26 cellular contexts compared by ENCODE assay signal in genomic region chr1:224923726-224924125, GRCh38.
"Had no signal": no experiment of that assay in that cellular context is flagged by ENCODE, and none has a peak within 500 bp of the region (broad histone marks: within the 10 kb centered on the region; RNA-seq: fewer than 3 reads in every experiment).

No MANE protein-coding gene starts in this region.

- H3K4me3 ChIP-seq: ascending aorta, breast epithelium, cardiac muscle cell, esophagus muscularis mucosa had no signal

- DNase-seq: activated CD4-positive, alpha-beta memory T cell treated with anti-CD3 and anti-CD28 coated beads, Interleukin-2, amount 10 ng/mL, durations not matched to agents 7 days and 5 days; activated CD4-positive, alpha-beta T cell treated with anti-CD3 and anti-CD28 coated beads for 36 hours; activated CD4-positive, alpha-beta T cell treated with anti-CD3 and anti-CD28 coated beads, Interleukin-2, amount 10 ng/mL, durations not matched to agents 24 days and 14 days; activated CD4-positive, CD25-positive, alpha-beta regulatory T cell; activated CD4-positive, CD25-positive, alpha-beta regulatory T cell treated with anti-CD3 and anti-CD28 coated beads, Interleukin-2, amount 50 U/mL, for 72 hours; activated CD8-positive, alpha-beta memory T cell treated with anti-CD3 and anti-CD28 coated beads, Interleukin-2, amount 50 U/mL, for 48 hours; activated gamma-delta T cell; activated naive CD4-positive, alpha-beta T cell; activated naive CD4-positive, alpha-beta T cell treated with anti-CD3 and anti-CD28 coated beads, Interleukin-2, amount 10 ng/mL, durations not matched to agents 7 days and 5 days; activated naive CD8-positive, alpha-beta T cell treated with anti-CD3 and anti-CD28 coated beads, Interleukin-2, amount 10 ng/mL, durations not matched to agents 7 days and 5 days; activated T-cell treated with anti-CD3 and anti-CD28 coated beads for 4 hours; activated T-cell treated with anti-CD3 and anti-CD28 coated beads, Interleukin-2, amount 50 U/mL, for 24 hours; activated T-cell treated with anti-CD3 and anti-CD28 coated beads, Interleukin-2, amount 50 U/mL, for 72 hours; central memory CD4-positive, alpha-beta T cell; cerebellar nuclear complex; cortex of kidney; dermis blood vessel endothelial cell; effector CD4-positive, alpha-beta T cell; effector memory CD8-positive, alpha-beta T cell; erythroblast; head of caudate nucleus; T-helper 2 cell had no signal
